25 cellular contexts compared by ENCODE assay signal in genomic region chr6:45350186-45350585, GRCh38. TPM values are rescaled to one million over a fixed set of nuclear protein-coding genes. Genes with fewer than 3 reads are reported as not detected.
DNase-seq lines count a peak whose midpoint lies in the region; ATAC-seq, FAIRE-seq and TF ChIP-seq lines count a peak whose summit lies in the region.
"Had no signal": no experiment of that assay in that cellular context is flagged by ENCODE, and none has a peak within 500 bp of the region (broad histone marks: within the 10 kb centered on the region; RNA-seq: fewer than 3 reads in every experiment).

No MANE protein-coding gene starts in this region.

- intact Hi-C loops in aorta (cut with DNase I) = no loop called here

- DNase-seq in H54 (ENCODE audit: insufficient read length, low spot score) (no peak), NCI-H1105 treated with DMSO at 0.1 percent for 48 hours (lab: John Stamatoyannopoulos, UW) (peak; percentile 65), chondrocyte (ENCODE audit: low spot score) (no peak), iris pigment epithelial cell (ENCODE audit: low read depth) (peak; percentile 37), aorta (no peak), ureter (ENCODE audit: low spot score) (no peak)
- DNase-seq in stimulated activated naive CD8-positive, alpha-beta T cell treated with anti-CD3 and anti-CD28 coated beads, Interleukin-15, Interleukin-2, amounts not matched to agents 100 U/mL and 50 U/mL, for 24 hours = no peak
- DNase-seq: CD4-positive, alpha-beta T cell; COR-L47; DMS79; Karpas-422; MG63; NCI-H1436; NCI-H187 treated with DMSO at 0.1 percent for 48 hours; NCI-H2227 treated with DMSO at 0.1 percent for 48 hours; NCI-H510A; NK-92 treated with Interleukin-12 subunit alpha and Interleukin-12 subunit beta, amount 100 ng/mL, for 24 hours; SIG-M5; SK-N-SH had no signal

- ATAC-seq in aorta (ENCODE audit: low FRiP score) (no peak), GM19395 (IDR thresholded peaks at IDR 0.05; ENCODE audit: unreplicated experiment) (no peak)
- ATAC-seq in stimulated activated naive CD8-positive, alpha-beta T cell treated with anti-CD3 and anti-CD28 coated beads, Interleukin-15, Interleukin-2, amounts not matched to agents 100 U/mL and 50 U/mL, for 24 hours = no peak
- ATAC-seq: A549, GM12878, GM23338, Panc1 had no signal

- no peak for TF ChIP-seq CTCF in chondrocyte (IDR thresholded peaks at IDR 0.05)

- H3K4me1 ChIP-seq in aorta (ENCODE audit: control insufficient read depth in 1 of 2, insufficient read depth in 2 of 2, low read length in 2 of 2) = no peaks in the 10 kb centered on the region
- H3K4me1 ChIP-seq: A549, BLaER1 had no signal

- TF ChIP-seq POLR2A in H54 (IDR thresholded peaks at IDR 0.05; ENCODE audit: low read depth, low read length) = no peak

- H3K4me1 Mint-ChIP-seq in chondrocyte (ENCODE audit: low read depth) = peaks cover 25% of the 10 kb centered on the region

- no peak overlapping the region for H3K4me3 ChIP-seq in aorta (ENCODE audit: low read length in 2 of 2)
- H3K4me3 ChIP-seq: A549, BLaER1, GM12878, GM23338, MG63 had no signal

- no peaks in the 10 kb centered on the region for H3K9me3 ChIP-seq in aorta (ENCODE audit: control insufficient read depth, low read length)
- H3K9me3 ChIP-seq: A549, BLaER1, MG63, SK-N-SH had no signal

- no peaks in the 10 kb centered on the region for H3K27me3 Mint-ChIP-seq in chondrocyte (ENCODE audit: low read depth)
- H3K27me3 Mint-ChIP-seq: CD4-positive, alpha-beta T cell had no signal

- H3K27ac ChIP-seq in aorta (ENCODE audit: low read depth in 1 of 2, low read length in 2 of 2) = no peak overlapping the region
- H3K27ac ChIP-seq: A549, BLaER1 had no signal

- no peaks in the 10 kb centered on the region for H3K27me3 ChIP-seq in aorta (ENCODE audit: control insufficient read depth in 1 of 2, insufficient read depth in 2 of 2, low read length in 1 of 2)
- H3K27me3 ChIP-seq: BLaER1, MG63 had no signal

- H3K27ac Mint-ChIP-seq in chondrocyte (ENCODE audit: unreplicated experiment) = peak overlapping the region; percentile 39
- H3K27ac Mint-ChIP-seq: CD4-positive, alpha-beta T cell; GM23338 had no signal

- H3K36me3 Mint-ChIP-seq in chondrocyte (ENCODE audit: low read depth) = no peaks in the 10 kb centered on the region

- no peak overlapping the region for H3K4me3 Mint-ChIP-seq in chondrocyte (ENCODE audit: unreplicated experiment)
- H3K4me3 Mint-ChIP-seq: CD4-positive, alpha-beta T cell; GM23338 had no signal

- peaks cover 0 to 2% of the 10 kb centered on the region in 2 donors for H3K36me3 ChIP-seq in aorta (ENCODE audit: control insufficient read depth in 1 of 2, insufficient read depth in 2 of 2, low read length in 1 of 2)
- H3K36me3 ChIP-seq: BLaER1, MG63 had no signal

- H3K9me3 Mint-ChIP-seq in chondrocyte (ENCODE audit: low read depth) = no peaks in the 10 kb centered on the region
- H3K9me3 Mint-ChIP-seq: CD4-positive, alpha-beta T cell; GM23338 had no signal

- peak; percentile 27 for FAIRE-seq in H54 (lab: Jason Lieb, UNC)
- FAIRE-seq: A549, GM12878 had no signal

RNA-seq across cellular contexts. Expression of gene RUNX2, which starts 22.1 kb away (rescaled TPM):
- total RNA-seq in chondrocyte (12.2 to 20.4 TPM (median 14.0 TPM) in 3 replicates), aorta (1 to 10 TPM; 2.3 to 5.4 TPM), ureter (18.3 TPM)
- polyA plus RNA-seq in aorta = 1 to 10 TPM; 1.0 to 1.5 TPM

RNA-seq across cellular contexts. Expression of gene SUPT3H, which starts 27.5 kb away (rescaled TPM):
- total RNA-seq in chondrocyte (10.7 to 13.3 TPM (median 12.9 TPM) in 3 replicates), aorta (1 to 10 TPM; 6.8 to 9.4 TPM), ureter (17.8 TPM)
- 1 to 10 TPM; 2.3 to 4.8 TPM for polyA plus RNA-seq in aorta

Comparison
In these comparisons a context has a peak if more than half of its experiments do, and no peak if none do; other contexts are left out.
1. DNase-seq: peak in NCI-H1105 treated with DMSO at 0.1 percent for 48 hours (single experiment) and iris pigment epithelial cell (single experiment); none in H54 (single experiment), chondrocyte (single experiment), aorta (0 of 2), stimulated activated naive CD8-positive, alpha-beta T cell treated with anti-CD3 and anti-CD28 coated beads, Interleukin-15, Interleukin-2, amounts not matched to agents 100 U/mL and 50 U/mL, for 24 hours (single experiment) and ureter (single experiment).